ENCODE assay signal across 23 cellular contexts in the genomic region with DNA sequence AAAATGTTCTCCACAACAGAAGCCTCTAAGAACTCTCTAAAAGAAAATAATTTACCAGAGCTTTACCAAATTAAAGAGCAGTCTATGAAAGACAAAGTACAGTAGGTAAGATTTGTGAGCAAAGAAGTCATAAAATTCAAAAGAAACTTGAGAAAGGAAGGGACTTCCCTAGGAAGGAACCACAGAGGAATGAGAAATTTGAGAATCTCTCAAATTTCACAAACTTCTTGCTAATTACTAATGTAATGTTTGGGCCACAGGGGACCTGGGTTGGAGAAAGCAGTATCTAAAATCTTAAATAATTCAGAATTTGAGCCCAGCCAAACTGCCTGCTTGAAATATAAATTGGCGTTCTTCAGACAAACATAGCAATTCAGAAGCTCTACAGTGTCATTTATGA.
"Had no signal": no experiment of that assay in that cellular context is flagged by ENCODE, and none has a peak within 500 bp of the region (broad histone marks: within the 10 kb centered on the region; RNA-seq: fewer than 3 reads in every experiment).

No MANE protein-coding gene starts in this region.

- H3K4me3 ChIP-seq: esophagus squamous epithelium, lung, right lobe of liver, stomach had no signal

- ATAC-seq: left lobe of liver; right lobe of liver; stimulated activated effector memory CD8-positive, alpha-beta T cell treated with anti-CD3 and anti-CD28 coated beads, Interleukin-12 subunit alpha, Interleukin-12 subunit beta, amount 100 ng/mL, for 72 hours had no signal

- H2AFZ ChIP-seq: parathyroid adenoma had no signal

- H3K4me1 ChIP-seq: esophagus squamous epithelium, parathyroid adenoma, right lobe of liver, stomach had no signal

- H3K9ac ChIP-seq: parathyroid adenoma had no signal

- H3K9me3 ChIP-seq: esophagus squamous epithelium, right lobe of liver had no signal

- H3K79me2 ChIP-seq: parathyroid adenoma had no signal

- H3K36me3 ChIP-seq: esophagus squamous epithelium, right lobe of liver, stomach, WERI-Rb-1 had no signal

- DNase-seq: activated CD4-positive, alpha-beta T cell treated with anti-CD3 and anti-CD28 coated beads for 1 hour; activated CD8-positive, alpha-beta memory T cell treated with anti-CD3 and anti-CD28 coated beads for 24 hours; activated CD8-positive, alpha-beta memory T cell treated with anti-CD3 and anti-CD28 coated beads, Interleukin-2, amount 50 U/mL, for 48 hours; activated effector memory CD4-positive, alpha-beta T cell treated with Interleukin-2 at 50 U/mL for 16 hours; activated naive CD4-positive, alpha-beta T cell treated with anti-CD3 and anti-CD28 coated beads, Interleukin-2, amount 50 U/mL, for 16 hours; activated T-cell treated with anti-CD3 and anti-CD28 coated beads, Interleukin-2, amount 50 U/mL, for 48 hours; cerebellar nuclear complex; dermis blood vessel endothelial cell; effector memory CD4-positive, alpha-beta T cell; esophagus squamous epithelium; hypothalamus; kidney; midbrain; right lobe of liver; stimulated activated CD4-positive, alpha-beta T cell treated with anti-CD3 and anti-CD28 coated beads, Interleukin-4, amount 100 ng/mL, for 24 hours; stomach; WERI-Rb-1 had no signal

- H3K27ac ChIP-seq: esophagus squamous epithelium, parathyroid adenoma, right lobe of liver, stomach, WERI-Rb-1 had no signal

- FAIRE-seq: astrocyte, bronchial epithelial cell had no signal

- H3K27me3 ChIP-seq: esophagus squamous epithelium, right lobe of liver, stomach had no signal
